ENCODE assay signal across 16 cellular contexts in genomic region chr5:141783599-141784296, GRCh38.
DNase-seq lines count a peak whose midpoint lies in the region; ATAC-seq, FAIRE-seq and TF ChIP-seq lines count a peak whose summit lies in the region.
"Had no signal": no experiment of that assay in that cellular context is flagged by ENCODE, and none has a peak within 500 bp of the region (broad histone marks: within the 10 kb centered on the region; RNA-seq: fewer than 3 reads in every experiment).

No MANE protein-coding gene starts in this region.

- no peak overlapping the region for H2AFZ ChIP-seq in neural progenitor cell (replicated peaks)

- peak overlapping the region; percentile 1 for H3K4me2 ChIP-seq in neural progenitor cell

- H3K27me3 ChIP-seq in bronchial epithelial cell (ENCODE audit: control insufficient read depth, insufficient read depth, low read length): peaks cover 5% of the 10 kb centered on the region
- H3K27me3 ChIP-seq in neural progenitor cell: no peaks in the 10 kb centered on the region
- H3K27me3 ChIP-seq: heart left ventricle had no signal

- H3F3A ChIP-seq in neural progenitor cell (ENCODE audit: low read depth): peaks cover 8% of the 10 kb centered on the region

- no peaks in the 10 kb centered on the region for H3K9me3 ChIP-seq in neural progenitor cell (ENCODE audit: low read depth)
- H3K9me3 ChIP-seq: heart left ventricle, mucosa of descending colon, spleen had no signal

- no peak overlapping the region for H3K4me3 Mint-ChIP-seq in neural progenitor cell
- H3K4me3 Mint-ChIP-seq: activated naive CD8-positive, alpha-beta T cell treated with anti-CD3 and anti-CD28 coated beads, Interleukin-2, amount 10 ng/mL, durations not matched to agents 7 days and 5 days; effector memory CD8-positive, alpha-beta T cell; T-helper 1 cell treated with Interleukin-12 subunit alpha and Interleukin-12 subunit beta and Interleukin-4 antibody, amounts not matched to agents 30 μg/mL and 1 μg/mL, for 36 hours had no signal

- H3K27me3 Mint-ChIP-seq in neural progenitor cell (ENCODE audit: insufficient read depth, low read depth): peaks cover 9% of the 10 kb centered on the region

- H3K9ac ChIP-seq in neural progenitor cell: no peak overlapping the region

- TF ChIP-seq CTCF in bronchial epithelial cell (IDR thresholded peaks at IDR 0.05; ENCODE audit: insufficient read depth, low read length, severe bottlenecking) (no peak), neural progenitor cell (IDR thresholded peaks at IDR 0.05) (no peak)

- peaks cover 28% of the 10 kb centered on the region for H3K4me1 ChIP-seq in neural progenitor cell
- H3K4me1 ChIP-seq: spleen had no signal

- no peak for ATAC-seq in HG03521 (IDR thresholded peaks at IDR 0.05; ENCODE audit: unreplicated experiment)
- no peak for ATAC-seq in GM19023 (IDR thresholded peaks at IDR 0.05; ENCODE audit: unreplicated experiment)
- no peak for ATAC-seq in activated CD4-positive, CD25-positive, alpha-beta regulatory T cell treated with anti-CD3 and anti-CD28 coated beads, Interleukin-2, amount 50 U/mL, for 24 hours
- no peak for ATAC-seq in HG02610 (IDR thresholded peaks at IDR 0.05; ENCODE audit: unreplicated experiment)
- ATAC-seq: effector memory CD8-positive, alpha-beta T cell; heart left ventricle; mucosa of descending colon had no signal

- no peaks in the 10 kb centered on the region for H3K36me3 Mint-ChIP-seq in neural progenitor cell
- H3K36me3 Mint-ChIP-seq: activated naive CD8-positive, alpha-beta T cell treated with anti-CD3 and anti-CD28 coated beads, Interleukin-2, amount 10 ng/mL, durations not matched to agents 7 days and 5 days had no signal

- DNase-seq in Daoy (ENCODE audit: low read depth) (peak; percentile 21), NCI-H2171 treated with DMSO at 0.1 percent for 48 hours (lab: John Stamatoyannopoulos, UW) (peak; percentile 27), bronchial epithelial cell (ENCODE audit: low read depth) (peak; percentile 87), neural progenitor cell (ENCODE audit: low spot score) (peak; percentile 66)
- DNase-seq: activated naive CD8-positive, alpha-beta T cell treated with anti-CD3 and anti-CD28 coated beads, Interleukin-2, amount 10 ng/mL, durations not matched to agents 7 days and 5 days; effector memory CD8-positive, alpha-beta T cell; heart left ventricle; IMR-90; NK-92 treated with Interleukin-12 subunit alpha and Interleukin-12 subunit beta, amount 100 ng/mL, for 24 hours had no signal

- H3K4me3 ChIP-seq in bronchial epithelial cell (ENCODE audit: low read depth, low read length) (no peak overlapping the region), neural progenitor cell (no peak overlapping the region)
- H3K4me3 ChIP-seq: heart left ventricle, mucosa of descending colon, spleen had no signal

- H3K36me3 ChIP-seq in bronchial epithelial cell (ENCODE audit: control insufficient read depth, insufficient read depth, low read length) (no peaks in the 10 kb centered on the region), neural progenitor cell (no peaks in the 10 kb centered on the region)
- H3K36me3 ChIP-seq: heart left ventricle, spleen had no signal

- peak overlapping the region; percentile 70 for H3K27ac Mint-ChIP-seq in neural progenitor cell
- H3K27ac Mint-ChIP-seq: activated naive CD8-positive, alpha-beta T cell treated with anti-CD3 and anti-CD28 coated beads, Interleukin-2, amount 10 ng/mL, durations not matched to agents 7 days and 5 days; effector memory CD8-positive, alpha-beta T cell; T-helper 1 cell treated with Interleukin-12 subunit alpha and Interleukin-12 subunit beta and Interleukin-4 antibody, amounts not matched to agents 30 μg/mL and 1 μg/mL, for 36 hours had no signal

- H3K9me3 Mint-ChIP-seq in neural progenitor cell: no peaks in the 10 kb centered on the region
- H3K9me3 Mint-ChIP-seq: activated naive CD8-positive, alpha-beta T cell treated with anti-CD3 and anti-CD28 coated beads, Interleukin-2, amount 10 ng/mL, durations not matched to agents 7 days and 5 days; effector memory CD8-positive, alpha-beta T cell; T-helper 1 cell treated with Interleukin-12 subunit alpha and Interleukin-12 subunit beta and Interleukin-4 antibody, amounts not matched to agents 30 μg/mL and 1 μg/mL, for 36 hours had no signal

- H3K4me1 Mint-ChIP-seq in neural progenitor cell: peaks cover 43% of the 10 kb centered on the region

- no peaks in the 10 kb centered on the region for H3K79me2 ChIP-seq in neural progenitor cell (ENCODE audit: low read depth)

- no peaks in the 10 kb centered on the region for H4K20me1 ChIP-seq in neural progenitor cell (ENCODE audit: low read depth)

- no peak for FAIRE-seq in bronchial epithelial cell (lab: Jason Lieb, UNC)

- H3K27ac ChIP-seq in neural progenitor cell: no peak overlapping the region
- H3K27ac ChIP-seq: heart left ventricle, spleen had no signal

Comparison
In these comparisons a context has a peak if more than half of its experiments do, and no peak if none do; other contexts are left out.
1. DNase-seq: peak in every context shown above with its lines; median percentile 87 in bronchial epithelial cell; 66 in neural progenitor cell; 27 in NCI-H2171 treated with DMSO at 0.1 percent for 48 hours; 21 in Daoy.